8 cellular contexts compared by ENCODE assay signal in genomic region chr16:74700206-74701040, GRCh38. TPM values are rescaled to one million over a fixed set of nuclear protein-coding genes. Genes with fewer than 3 reads are reported as not detected.
A peak's percentile ranks its signal among the peaks of the same experiment; 100 is the strongest.
DNase-seq lines count a peak whose midpoint lies in the region; ATAC-seq lines count a peak whose summit lies in the region.

MLKL (minus strand) TSS chr16:74700862; CDS start chr16:74695757, 5,105 bp downstream.

- no peaks in the 10 kb centered on the region for H3K9me3 ChIP-seq in SJCRH30 (replicated peaks)

- H3K4me3 Mint-ChIP-seq in activated naive CD4-positive, alpha-beta T cell treated with anti-CD3 and anti-CD28 coated beads for 36 hours: peak within 1 kb of the TSS; percentile 93

- DNase-seq in AG08396 (ENCODE audit: low spot score): peak; percentile 64
- DNase-seq in SJCRH30: peak in 1 of 2 experiments; percentile 6
- DNase-seq in activated naive CD4-positive, alpha-beta T cell treated with anti-CD3 and anti-CD28 coated beads for 36 hours: peak; percentile 71
- peak; percentile 90 for DNase-seq in cardiac septum (ENCODE audit: low spot score)
- DNase-seq in retina: peak; percentile 66
- DNase-seq in inferior parietal cortex (ENCODE audit: extremely low spot score): no peak

- peak within 1 kb of the TSS; percentile 26; the same call in 1 of the 2 replicates for H3K4me3 ChIP-seq in SJCRH30

- ATAC-seq in GM18873 (IDR thresholded peaks at IDR 0.05; ENCODE audit: low FRiP score, unreplicated experiment) (peak; percentile 39), HG03342 (IDR thresholded peaks at IDR 0.05; ENCODE audit: unreplicated experiment) (peak; percentile 29)

- H3K9me3 Mint-ChIP-seq in activated naive CD4-positive, alpha-beta T cell treated with anti-CD3 and anti-CD28 coated beads for 36 hours: no peaks in the 10 kb centered on the region

- no peaks in the 10 kb centered on the region for H3K36me3 ChIP-seq in SJCRH30

- peak within 1 kb of the TSS; percentile 96 for H3K27ac Mint-ChIP-seq in activated naive CD4-positive, alpha-beta T cell treated with anti-CD3 and anti-CD28 coated beads for 36 hours

- intact Hi-C loops in activated naive CD4-positive, alpha-beta T cell treated with anti-CD3 and anti-CD28 coated beads for 36 hours (cut with micrococcal nuclease): loop anchor here (1.0 to 10.0 kb wide), 10 partner anchors 9 to 924 kb away; partner anchors contain the start of genes ADAT1, TMEM170A, WDR59 and ZFP1
- intact Hi-C loops in cardiac septum (cut with DNase I): loop anchor here (1.0 kb wide), 1 partner anchor 9 kb away; no protein-coding TSS in a partner anchor

- peaks cover 63% of the 10 kb centered on the region for H3K4me1 Mint-ChIP-seq in activated naive CD4-positive, alpha-beta T cell treated with anti-CD3 and anti-CD28 coated beads for 36 hours (ENCODE audit: low read depth)

- H3K36me3 Mint-ChIP-seq in activated naive CD4-positive, alpha-beta T cell treated with anti-CD3 and anti-CD28 coated beads for 36 hours (ENCODE audit: low read depth): peaks cover 8% of the 10 kb centered on the region

- no peaks in the 10 kb centered on the region for H3K27me3 ChIP-seq in SJCRH30

- no peaks in the 10 kb centered on the region for H3K27me3 Mint-ChIP-seq in activated naive CD4-positive, alpha-beta T cell treated with anti-CD3 and anti-CD28 coated beads for 36 hours (ENCODE audit: low read depth)

- H3K27ac ChIP-seq in SJCRH30: no peak within 1 kb of the TSS

- no peaks in the 10 kb centered on the region for H3K4me1 ChIP-seq in SJCRH30

- CTCF ChIA-PET in activated naive CD4-positive, alpha-beta T cell treated with anti-CD3 and anti-CD28 coated beads for 36 hours (lab: Charles Lee): interaction anchor here (1.0 to 3.5 kb wide), 9 partner anchors 10 to 165 kb away, joined by 3 to 22 read pairs (median 4); no protein-coding TSS in a partner anchor

RNA-seq across cellular contexts. Expression of gene MLKL, which starts in this region (rescaled TPM):
- not detected in 2 replicates for total RNA-seq in SJCRH30 (2014; rRNA removed; shearing (Covaris generic))
- 10 to 100 TPM; 10.7 to 12.0 TPM for total RNA-seq in activated naive CD4-positive, alpha-beta T cell treated with anti-CD3 and anti-CD28 coated beads for 36 hours
- 4.9 TPM for total RNA-seq in cardiac septum
